In the genomic region with DNA sequence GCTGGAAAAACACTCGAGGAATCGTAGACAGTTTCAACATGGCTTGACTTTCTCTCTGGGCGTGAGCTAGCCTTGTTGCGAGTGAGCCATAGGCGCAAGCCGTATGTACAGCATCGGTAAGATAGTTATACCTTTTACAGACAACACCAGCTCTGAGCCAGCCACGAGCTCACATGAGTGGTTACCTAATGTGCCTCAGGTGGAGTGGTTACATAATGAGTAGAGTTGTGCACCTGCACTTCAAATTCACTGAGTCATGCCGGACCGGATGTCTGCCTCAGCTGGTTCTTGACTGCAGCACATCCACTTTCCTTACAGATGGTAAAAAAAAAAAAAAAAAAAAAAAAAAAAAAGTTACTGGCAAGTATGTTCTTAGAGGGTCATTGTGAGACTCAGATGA, we compare ENCODE assay signal across 28 cellular contexts.
DNase-seq lines count a peak whose midpoint lies in the region; ATAC-seq and TF ChIP-seq lines count a peak whose summit lies in the region.
"Had no signal": no experiment of that assay in that cellular context is flagged by ENCODE, and none has a peak within 500 bp of the region (broad histone marks: within the 10 kb centered on the region; RNA-seq: fewer than 3 reads in every experiment).

No MANE protein-coding gene starts in this region.

- H3K4me1 ChIP-seq in GM23338 (ENCODE audit: insufficient read depth) (no peaks in the 10 kb centered on the region), transverse colon (no peaks in the 10 kb centered on the region)
- H3K4me1 ChIP-seq: esophagus squamous epithelium, gastrocnemius medialis, tibial artery had no signal

- no peaks in the 10 kb centered on the region for H3K27me3 ChIP-seq in GM23338 (ENCODE audit: insufficient read depth)
- no peaks in the 10 kb centered on the region for H3K27me3 ChIP-seq in transverse colon
- H3K27me3 ChIP-seq: BE2C, esophagus squamous epithelium, gastrocnemius medialis, tibial artery had no signal

- H3K79me2 ChIP-seq in GM23338 (replicated peaks; ENCODE audit: insufficient read depth), result no peaks in the 10 kb centered on the region

- H3K9me2 ChIP-seq in GM23338 (ENCODE audit: insufficient read depth), result no peaks in the 10 kb centered on the region
- H3K9me2 ChIP-seq: SK-N-SH had no signal

- H3K4me3 ChIP-seq in GM23338 (no peak overlapping the region), transverse colon (no peak overlapping the region)
- H3K4me3 ChIP-seq: coronary artery, esophagus squamous epithelium, gastrocnemius medialis, tibial artery had no signal

- TF ChIP-seq POLR2A in transverse colon (IDR thresholded peaks at IDR 0.05), result no peak

- H3F3A ChIP-seq in GM23338 (replicated peaks; ENCODE audit: low read depth), result no peaks in the 10 kb centered on the region

- no peaks in the 10 kb centered on the region for H3K9me3 ChIP-seq in transverse colon
- H3K9me3 ChIP-seq: BE2C, esophagus squamous epithelium, gastrocnemius medialis, SK-N-SH, tibial artery had no signal

- no peaks in the 10 kb centered on the region for H3K4me1 Mint-ChIP-seq in GM23338
- H3K4me1 Mint-ChIP-seq: activated naive CD8-positive, alpha-beta T cell treated with anti-CD3 and anti-CD28 coated beads for 36 hours; endodermal cell; immature natural killer cell; naive thymus-derived CD8-positive, alpha-beta T cell; stimulated activated naive CD8-positive, alpha-beta T cell treated with anti-CD3 and anti-CD28 coated beads, Interleukin-15, amount 100 ng/mL, for 72 hours had no signal

- ATAC-seq in GM23338 (no peak), omental fat pad (ENCODE audit: low FRiP score) (no peak)
- ATAC-seq: activated CD8-positive, alpha-beta T cell treated with anti-CD3 and anti-CD28 coated beads for 36 hours; gastrocnemius medialis; left ventricle myocardium superior; naive thymus-derived CD8-positive, alpha-beta T cell; stimulated activated naive CD8-positive, alpha-beta T cell treated with anti-CD3 and anti-CD28 coated beads, Interleukin-15, amount 100 ng/mL, for 72 hours had no signal

- H3K27ac Mint-ChIP-seq in GM23338, result no peak overlapping the region
- H3K27ac Mint-ChIP-seq: activated CD8-positive, alpha-beta T cell treated with anti-CD3 and anti-CD28 coated beads for 36 hours; activated naive CD8-positive, alpha-beta T cell treated with anti-CD3 and anti-CD28 coated beads for 36 hours; endodermal cell; immature natural killer cell; stimulated activated naive CD8-positive, alpha-beta T cell treated with anti-CD3 and anti-CD28 coated beads, Interleukin-15, amount 100 ng/mL, for 72 hours; T-helper 1 cell treated with Interleukin-12 subunit alpha and Interleukin-12 subunit beta and Interleukin-4 antibody, amounts not matched to agents 30 μg/mL and 1 μg/mL, for 36 hours had no signal

- no peak overlapping the region for H3K4me3 Mint-ChIP-seq in GM23338
- H3K4me3 Mint-ChIP-seq: activated CD8-positive, alpha-beta T cell treated with anti-CD3 and anti-CD28 coated beads for 36 hours; activated naive CD8-positive, alpha-beta T cell treated with anti-CD3 and anti-CD28 coated beads for 36 hours; endodermal cell; immature natural killer cell; naive thymus-derived CD8-positive, alpha-beta T cell; stimulated activated naive CD8-positive, alpha-beta T cell treated with anti-CD3 and anti-CD28 coated beads, Interleukin-15, amount 100 ng/mL, for 72 hours; T-helper 1 cell treated with Interleukin-12 subunit alpha and Interleukin-12 subunit beta and Interleukin-4 antibody, amounts not matched to agents 30 μg/mL and 1 μg/mL, for 36 hours had no signal

- intact Hi-C loops in transverse colon (cut with DNase I; ENCODE audit: low total_unique reads), result no loop called here

- 86% methylated on average over 8 to 10 of the region's 10 CpGs for WGBS in transverse colon (ENCODE audit: low coverage in 1 of 2), 2 donors

- no peaks in the 10 kb centered on the region for H4K20me1 ChIP-seq in GM23338 (replicated peaks; ENCODE audit: insufficient read depth)

- no peaks in the 10 kb centered on the region for H3K27me3 Mint-ChIP-seq in GM23338 (ENCODE audit: insufficient read depth, low read depth, poor library complexity)
- H3K27me3 Mint-ChIP-seq: stimulated activated naive CD8-positive, alpha-beta T cell treated with anti-CD3 and anti-CD28 coated beads, Interleukin-15, amount 100 ng/mL, for 72 hours had no signal

- TF ChIP-seq CTCF in GM23338 (conservative IDR thresholded peaks at IDR 0.05; ENCODE audit: low read depth in 2 of 2), result no peak
- TF ChIP-seq CTCF in transverse colon (IDR thresholded peaks at IDR 0.05), result no peak
- no peak for TF ChIP-seq CTCF in omental fat pad (IDR thresholded peaks at IDR 0.05)

- in situ Hi-C loops in transverse colon (cut with MboI; ENCODE audit: low pct_ligation_motif_present in 1 of 4, low pct_unique_long_range_greater_than_20kb in 1 of 4, low sequenced_read_pairs in 3 of 4), result no loop called here

- no peaks in the 10 kb centered on the region for H3K36me3 Mint-ChIP-seq in GM23338 (ENCODE audit: low read depth)
- H3K36me3 Mint-ChIP-seq: activated naive CD8-positive, alpha-beta T cell treated with anti-CD3 and anti-CD28 coated beads for 36 hours; immature natural killer cell; naive thymus-derived CD8-positive, alpha-beta T cell had no signal

- no peak overlapping the region for H3K4me2 ChIP-seq in GM23338
- H3K4me2 ChIP-seq: SK-N-SH had no signal

- H3K27ac ChIP-seq in GM23338 (ENCODE audit: low read depth) (no peak overlapping the region), transverse colon (no peak overlapping the region)
- H3K27ac ChIP-seq: coronary artery, esophagus squamous epithelium, gastrocnemius medialis, tibial artery had no signal

- peak overlapping the region; percentile 23; the same call in 1 of the 2 replicates for H2AFZ ChIP-seq in GM23338

- TF ChIP-seq EP300 in transverse colon (IDR thresholded peaks at IDR 0.05; ENCODE audit: low read depth), result no peak

- DNase-seq in COLO668 (lab: John Stamatoyannopoulos, UW; ENCODE audit: unreplicated experiment), result peak; percentile 41
- no peak for DNase-seq in GM23338 (ENCODE audit: low spot score)
- peak; percentile 19 for DNase-seq in NCI-H345 treated with DMSO at 0.1 percent for 48 hours (lab: John Stamatoyannopoulos, UW; ENCODE audit: unreplicated experiment)
- DNase-seq in kidney tubule cell (ENCODE audit: low spot score), result peak; percentile 60
- DNase-seq in transverse colon, result no peak
- DNase-seq in activated CD4-positive, alpha-beta T cell treated with anti-CD3 and anti-CD28 coated beads, Interleukin-2, amount 50 U/mL, for 4 hours, result no peak
- no peak for DNase-seq in AG08395 (ENCODE audit: low spot score)
- no peak for DNase-seq in omental fat pad (ENCODE audit: low spot score)
- DNase-seq: activated CD4-positive, CD25-positive, alpha-beta regulatory T cell treated with anti-CD3 and anti-CD28 coated beads, Interleukin-2, amount 50 U/mL, for 72 hours; activated CD8-positive, alpha-beta T cell treated with anti-CD3 and anti-CD28 coated beads for 36 hours; activated naive CD8-positive, alpha-beta T cell treated with anti-CD3 and anti-CD28 coated beads for 36 hours; aorta; BE2C; DMS79; endodermal cell; esophagus squamous epithelium; gastrocnemius medialis; GDM1; hypothalamus; immature natural killer cell; left ventricle myocardium superior; naive thymus-derived CD8-positive, alpha-beta T cell; NCI-H1105 treated with DMSO at 0.1 percent for 48 hours; SK-N-SH; stimulated activated naive CD8-positive, alpha-beta T cell treated with anti-CD3 and anti-CD28 coated beads, Interleukin-15, amount 100 ng/mL, for 72 hours; tibial artery had no signal

- H3K36me3 ChIP-seq in GM23338 (ENCODE audit: insufficient read depth), result no peaks in the 10 kb centered on the region
- no peaks in the 10 kb centered on the region for H3K36me3 ChIP-seq in transverse colon
- H3K36me3 ChIP-seq: BE2C, esophagus squamous epithelium, gastrocnemius medialis, tibial artery had no signal

- no peaks in the 10 kb centered on the region for H3K9me3 Mint-ChIP-seq in GM23338
- H3K9me3 Mint-ChIP-seq: activated CD8-positive, alpha-beta T cell treated with anti-CD3 and anti-CD28 coated beads for 36 hours; activated naive CD8-positive, alpha-beta T cell treated with anti-CD3 and anti-CD28 coated beads for 36 hours; endodermal cell; naive thymus-derived CD8-positive, alpha-beta T cell; stimulated activated naive CD8-positive, alpha-beta T cell treated with anti-CD3 and anti-CD28 coated beads, Interleukin-15, amount 100 ng/mL, for 72 hours; T-helper 1 cell treated with Interleukin-12 subunit alpha and Interleukin-12 subunit beta and Interleukin-4 antibody, amounts not matched to agents 30 μg/mL and 1 μg/mL, for 36 hours had no signal

TF ChIP-seq in GM23338, 12 proteins besides CTCF, POLR2A, EP300 and RAD21 (continues in another document):
- TF ChIP-seq CREB1 (CRISPR knock-in tag; IDR thresholded peaks at IDR 0.05; ENCODE audit: low read depth) (no peak), ZNF331 (CRISPR knock-in tag; IDR thresholded peaks at IDR 0.05; ENCODE audit: low read depth) (no peak)

Comparison
In these comparisons a context has a peak if more than half of its experiments do, and no peak if none do; other contexts are left out.
1. DNase-seq: peak in COLO668 (single experiment), NCI-H345 treated with DMSO at 0.1 percent for 48 hours (single experiment) and kidney tubule cell (single experiment); none in GM23338 (single experiment), transverse colon (single experiment), activated CD4-positive, alpha-beta T cell treated with anti-CD3 and anti-CD28 coated beads, Interleukin-2, amount 50 U/mL, for 4 hours (0 of 2), AG08395 (single experiment) and omental fat pad (single experiment).